Comparison of ENCODE assay signal across 8 cellular contexts in genomic region chr11:87097582-87097981, GRCh38. TPM values are rescaled to one million over a fixed set of nuclear protein-coding genes. Genes with fewer than 3 reads are reported as not detected.
DNase-seq lines count a peak whose midpoint lies in the region; ATAC-seq and TF ChIP-seq lines count a peak whose summit lies in the region.

No MANE protein-coding gene starts in this region.

- H3K27ac ChIP-seq in foreskin keratinocyte (no peak overlapping the region), trophoblast cell (ENCODE audit: low read depth, low read length) (no peak overlapping the region)

- no peak overlapping the region for H2AK5ac ChIP-seq in trophoblast cell (ENCODE audit: low read length)

- peaks cover 2% of the 10 kb centered on the region for H3K79me1 ChIP-seq in trophoblast cell (ENCODE audit: low read length)

- H3K4me1 ChIP-seq in foreskin keratinocyte = no peaks in the 10 kb centered on the region
- no peaks in the 10 kb centered on the region for H3K4me1 ChIP-seq in trophoblast cell (ENCODE audit: control insufficient read depth in 1 of 2, insufficient read depth in 2 of 2, low read length in 2 of 2)

- no peak overlapping the region for H3K9ac ChIP-seq in trophoblast cell (ENCODE audit: low read length)

- H4K8ac ChIP-seq in trophoblast cell (ENCODE audit: low read depth, low read length) = no peak overlapping the region

- peak; percentile 84 for ATAC-seq in HG02678 (IDR thresholded peaks at IDR 0.05; ENCODE audit: unreplicated experiment)
- ATAC-seq in foreskin keratinocyte = peak; percentile 86

- no peak overlapping the region for H2BK5ac ChIP-seq in trophoblast cell (ENCODE audit: low read depth, low read length, poor library complexity)

- no peak overlapping the region for H4K12ac ChIP-seq in trophoblast cell (ENCODE audit: low read depth, low read length)

- no peak overlapping the region for H3K23ac ChIP-seq in trophoblast cell (ENCODE audit: low read length)

- WGBS in trophoblast cell (ENCODE audit: extremely low coverage, insufficient coverage, insufficient read length) = no CpG with 5 or more reads among the region's 3 CpGs

- TF ChIP-seq CTCF in GM12872 (IDR thresholded peaks at IDR 0.05; ENCODE audit: insufficient read depth, low read depth, low read length) (peak; percentile 80), foreskin keratinocyte (conservative IDR thresholded peaks at IDR 0.05) (peak; percentile 61)

- H3K18ac ChIP-seq in trophoblast cell (ENCODE audit: low read length) = no peak overlapping the region

- no peak overlapping the region for H2BK120ac ChIP-seq in trophoblast cell (ENCODE audit: insufficient read depth, low read length, poor library complexity)

- H3K9me3 ChIP-seq in trophoblast cell (ENCODE audit: insufficient read depth, low read depth, low read length) = peaks cover 1% of the 10 kb centered on the region

- H3K4ac ChIP-seq in trophoblast cell (ENCODE audit: low read depth, low read length) = no peak overlapping the region

- H2BK12ac ChIP-seq in trophoblast cell (ENCODE audit: low read length) = no peak overlapping the region

- H3K27me3 ChIP-seq in foreskin keratinocyte (no peaks in the 10 kb centered on the region), trophoblast cell (ENCODE audit: insufficient read depth, low read length) (no peaks in the 10 kb centered on the region)

- no peaks in the 10 kb centered on the region for H3K79me2 ChIP-seq in trophoblast cell (ENCODE audit: control insufficient read depth, insufficient read depth, low read length, poor library complexity)

- no peak overlapping the region for H2AFZ ChIP-seq in trophoblast cell (ENCODE audit: insufficient read depth, low read length, poor library complexity)

- no peak overlapping the region for H4K91ac ChIP-seq in trophoblast cell (ENCODE audit: low read depth, low read length)

- DNase-seq in AG08395 (ENCODE audit: low spot score) (peak; percentile 22), NCI-H2029 treated with DMSO at 0.1 percent for 48 hours (lab: John Stamatoyannopoulos, UW) (peak; percentile 14), foreskin keratinocyte (peak; percentile 7 to 23), trophoblast cell (peak; percentile 17 to 63), COR-L47 (lab: John Stamatoyannopoulos, UW) (no peak)
- DNase-seq in activated CD4-positive, alpha-beta T cell treated with anti-CD3 and anti-CD28 coated beads, Interleukin-2, amount 50 U/mL, for 4 hours = peak; percentile 11 to 12

- no peak overlapping the region for H3K14ac ChIP-seq in trophoblast cell (ENCODE audit: low read length)

- no peak overlapping the region for H3K4me2 ChIP-seq in trophoblast cell (ENCODE audit: low read length)

- peaks cover 0 to 5% of the 10 kb centered on the region in 2 experiments for H3K36me3 ChIP-seq in trophoblast cell (ENCODE audit: control insufficient read depth in 1 of 2, insufficient read depth in 2 of 2, low read length in 2 of 2)

- no peak overlapping the region for H3K4me3 ChIP-seq in trophoblast cell (ENCODE audit: low read depth, low read length)

RNA-seq across cellular contexts. Expression of gene TMEM135, which starts 59.8 kb away (rescaled TPM):
- total RNA-seq in foreskin keratinocyte = 17.4 and 22.1 TPM in 2 replicates
- 4.3 and 5.6 TPM in 2 replicates for polyA plus RNA-seq in foreskin keratinocyte
- 16.4 and 19.8 TPM in 2 replicates for polyA plus RNA-seq in trophoblast cell (2013)
